In genomic region chr7:87345962-87346371, GRCh38 we compare ENCODE assay signal across 7 cellular contexts. TPM values are rescaled to one million over a fixed set of nuclear protein-coding genes. Genes with fewer than 3 reads are reported as not detected.
DNase-seq lines count a peak whose midpoint lies in the region; ATAC-seq lines count a peak whose summit lies in the region.

No MANE protein-coding gene starts in this region.

- no peaks in the 10 kb centered on the region for H3K27me3 Mint-ChIP-seq in activated naive CD8-positive, alpha-beta T cell treated with anti-CD3 and anti-CD28 coated beads, Interleukin-2, amount 10 ng/mL, durations not matched to agents 7 days and 5 days
- H3K27me3 Mint-ChIP-seq in stimulated activated naive B cell treated with anti-CD40 and anti-IgM and Interleukin-4, amounts not matched to agents 10 μg/mL and 1 μg/mL and 100 μg/mL, for 72 hours: no peaks in the 10 kb centered on the region

- peak overlapping the region; percentile 82 for H3K4me3 ChIP-seq in iPS-18c (ENCODE audit: insufficient read depth, low read depth, low read length)

- H3K27ac Mint-ChIP-seq in activated naive CD8-positive, alpha-beta T cell treated with anti-CD3 and anti-CD28 coated beads, Interleukin-2, amount 10 ng/mL, durations not matched to agents 7 days and 5 days: peak overlapping the region; percentile 85
- H3K27ac Mint-ChIP-seq in stimulated activated naive B cell treated with anti-CD40 and anti-IgM and Interleukin-4, amounts not matched to agents 10 μg/mL and 1 μg/mL and 100 μg/mL, for 72 hours: peak overlapping the region; percentile 16

- peak; percentile 2 for ATAC-seq in GM19023 (IDR thresholded peaks at IDR 0.05; ENCODE audit: unreplicated experiment)
- peak; percentile 2 for ATAC-seq in HG03097 (IDR thresholded peaks at IDR 0.05; ENCODE audit: low FRiP score, unreplicated experiment)
- peak; percentile 3 for ATAC-seq in activated naive CD8-positive, alpha-beta T cell treated with anti-CD3 and anti-CD28 coated beads, Interleukin-2, amount 10 ng/mL, durations not matched to agents 7 days and 5 days (ENCODE audit: low read depth)
- peak; percentile 6 to 19 for ATAC-seq in stimulated activated naive B cell treated with anti-CD40 and anti-IgM and Interleukin-4, amounts not matched to agents 10 μg/mL and 1 μg/mL and 100 μg/mL, for 72 hours (replicated peaks)

- H3K9me3 ChIP-seq in iPS-18c (ENCODE audit: control insufficient read depth, insufficient read depth, low read length): no peaks in the 10 kb centered on the region

- H3K4me3 Mint-ChIP-seq in activated naive CD8-positive, alpha-beta T cell treated with anti-CD3 and anti-CD28 coated beads, Interleukin-2, amount 10 ng/mL, durations not matched to agents 7 days and 5 days: peak overlapping the region; percentile 94
- H3K4me3 Mint-ChIP-seq in stimulated activated naive B cell treated with anti-CD40 and anti-IgM and Interleukin-4, amounts not matched to agents 10 μg/mL and 1 μg/mL and 100 μg/mL, for 72 hours: peak overlapping the region; percentile 95 to 96

- DNase-seq in activated naive CD8-positive, alpha-beta T cell treated with anti-CD3 and anti-CD28 coated beads, Interleukin-2, amount 10 ng/mL, durations not matched to agents 7 days and 5 days: no peak
- no peak for DNase-seq in stimulated activated naive B cell treated with anti-CD40 and anti-IgM and Interleukin-4, amounts not matched to agents 10 μg/mL and 1 μg/mL and 100 μg/mL, for 72 hours
- no peak for DNase-seq in putamen (ENCODE audit: low spot score)
- DNase-seq in central memory CD4-positive, alpha-beta T cell: no peak

- H3K9me3 Mint-ChIP-seq in activated naive CD8-positive, alpha-beta T cell treated with anti-CD3 and anti-CD28 coated beads, Interleukin-2, amount 10 ng/mL, durations not matched to agents 7 days and 5 days: peaks cover 2% of the 10 kb centered on the region
- H3K9me3 Mint-ChIP-seq in stimulated activated naive B cell treated with anti-CD40 and anti-IgM and Interleukin-4, amounts not matched to agents 10 μg/mL and 1 μg/mL and 100 μg/mL, for 72 hours: no peaks in the 10 kb centered on the region

- H3K36me3 Mint-ChIP-seq in activated naive CD8-positive, alpha-beta T cell treated with anti-CD3 and anti-CD28 coated beads, Interleukin-2, amount 10 ng/mL, durations not matched to agents 7 days and 5 days: peaks cover 34% of the 10 kb centered on the region
- H3K36me3 Mint-ChIP-seq in stimulated activated naive B cell treated with anti-CD40 and anti-IgM and Interleukin-4, amounts not matched to agents 10 μg/mL and 1 μg/mL and 100 μg/mL, for 72 hours: peaks cover 18 to 22% of the 10 kb centered on the region in 2 donors

- POLR2A ChIA-PET in activated naive CD8-positive, alpha-beta T cell treated with anti-CD3 and anti-CD28 coated beads, Interleukin-2, amount 10 ng/mL, durations not matched to agents 7 days and 5 days (lab: Charles Lee): interaction anchor here (1.5 to 2.5 kb wide), 3 partner anchors 21 to 194 kb away, joined by 7 to 10 read pairs (median 8); partner anchors contain the start of gene DMTF1

- peaks cover 37% of the 10 kb centered on the region for H3K4me1 Mint-ChIP-seq in activated naive CD8-positive, alpha-beta T cell treated with anti-CD3 and anti-CD28 coated beads, Interleukin-2, amount 10 ng/mL, durations not matched to agents 7 days and 5 days
- peaks cover 6 to 24% of the 10 kb centered on the region in 2 donors for H3K4me1 Mint-ChIP-seq in stimulated activated naive B cell treated with anti-CD40 and anti-IgM and Interleukin-4, amounts not matched to agents 10 μg/mL and 1 μg/mL and 100 μg/mL, for 72 hours

RNA-seq across cellular contexts. Expression of gene CROT, which starts 0.5 kb away (rescaled TPM):
- 10 to 100 TPM; 13.0 to 13.8 TPM for total RNA-seq in activated naive CD8-positive, alpha-beta T cell treated with anti-CD3 and anti-CD28 coated beads, Interleukin-2, amount 10 ng/mL, durations not matched to agents 7 days and 5 days
